ENCODE assay signal across 9 cellular contexts in genomic region chr6:87078983-87079616, GRCh38. TPM values are rescaled to one million over a fixed set of nuclear protein-coding genes. Genes with fewer than 3 reads are reported as not detected.
DNase-seq lines count a peak whose midpoint lies in the region; ATAC-seq lines count a peak whose summit lies in the region.
"Had no signal": no experiment of that assay in that cellular context is flagged by ENCODE, and none has a peak within 500 bp of the region (broad histone marks: within the 10 kb centered on the region; RNA-seq: fewer than 3 reads in every experiment).

No MANE protein-coding gene starts in this region.

- WGBS in aorta, 2 donors, result 29 to 33% methylated on average over 8 of the region's 8 CpGs

- no peaks in the 10 kb centered on the region for H3K36me3 ChIP-seq in aorta (ENCODE audit: control insufficient read depth in 1 of 2, insufficient read depth in 2 of 2, low read length in 1 of 2)

- DNase-seq in COR-L47 (lab: John Stamatoyannopoulos, UW) (peak; percentile 47), HuH-7 (ENCODE audit: low spot score) (peak; percentile 78), SHP77 (lab: John Stamatoyannopoulos, UW) (peak; percentile 71 to 77), glomerular endothelial cell (ENCODE audit: extremely low read depth, low read depth, low spot score) (peak; percentile 39), posterior cingulate gyrus (peak; percentile 18 to 90 (median 68)), aorta (peak; percentile 69 to 85)
- DNase-seq in activated gamma-delta T cell treated with anti-CD3 and anti-CD28 coated beads, Interleukin-2, amount 50 U/mL, for 16 hours (ENCODE audit: low read depth), result peak; percentile 5

- no peaks in the 10 kb centered on the region for H3K9me3 ChIP-seq in aorta (ENCODE audit: control insufficient read depth, low read length)

- H3K4me3 ChIP-seq in aorta (ENCODE audit: low read length in 2 of 2), result no peak overlapping the region

- no peaks in the 10 kb centered on the region for H3K27me3 ChIP-seq in aorta (ENCODE audit: control insufficient read depth in 1 of 2, insufficient read depth in 2 of 2, low read length in 1 of 2)

- H3K27ac ChIP-seq in aorta (ENCODE audit: low read depth in 1 of 2, low read length in 2 of 2), result no peak overlapping the region

- ATAC-seq in GM19467 (IDR thresholded peaks at IDR 0.05; ENCODE audit: unreplicated experiment) (peak; percentile 69), aorta (ENCODE audit: low FRiP score) (peak; percentile 74)

- H3K4me1 ChIP-seq in aorta (ENCODE audit: control insufficient read depth in 1 of 2, insufficient read depth in 2 of 2, low read length in 2 of 2), result no peaks in the 10 kb centered on the region

- intact Hi-C loops in posterior cingulate gyrus (cut with DNase I) (no loop called here), aorta (cut with DNase I) (no loop called here)

RNA-seq across cellular contexts. Expression of gene CGA, which starts 15.8 kb away (rescaled TPM):
- total RNA-seq in glomerular endothelial cell (not detected in 2 replicates), aorta (not detected)
- not detected for polyA plus RNA-seq in aorta
- total RNA-seq: T-helper 2 cell treated with Interferon-gamma antibody and Interleukin-4, amounts not matched to agents 100 ng/mL and 5 ng/mL, for 36 hours had no signal

Comparison
In these comparisons a context has a peak if more than half of its experiments do, and no peak if none do; other contexts are left out.
1. DNase-seq: peak in every context shown above with its lines; median percentile 78 in HuH-7; 77 in aorta; 74 in SHP77; 68 in posterior cingulate gyrus; 47 in COR-L47; 39 in glomerular endothelial cell; 5 in activated gamma-delta T cell treated with anti-CD3 and anti-CD28 coated beads, Interleukin-2, amount 50 U/mL, for 16 hours.